In genomic region chr12:52005218-52005902, GRCh38 we compare ENCODE assay signal across 1 cellular context.
TF ChIP-seq lines count a peak whose summit lies in the region.

No MANE protein-coding gene starts in this region.

TF ChIP-seq in GM23338, 12 proteins besides CTCF, POLR2A, EP300 and RAD21:
- TF ChIP-seq, protein P1, sequence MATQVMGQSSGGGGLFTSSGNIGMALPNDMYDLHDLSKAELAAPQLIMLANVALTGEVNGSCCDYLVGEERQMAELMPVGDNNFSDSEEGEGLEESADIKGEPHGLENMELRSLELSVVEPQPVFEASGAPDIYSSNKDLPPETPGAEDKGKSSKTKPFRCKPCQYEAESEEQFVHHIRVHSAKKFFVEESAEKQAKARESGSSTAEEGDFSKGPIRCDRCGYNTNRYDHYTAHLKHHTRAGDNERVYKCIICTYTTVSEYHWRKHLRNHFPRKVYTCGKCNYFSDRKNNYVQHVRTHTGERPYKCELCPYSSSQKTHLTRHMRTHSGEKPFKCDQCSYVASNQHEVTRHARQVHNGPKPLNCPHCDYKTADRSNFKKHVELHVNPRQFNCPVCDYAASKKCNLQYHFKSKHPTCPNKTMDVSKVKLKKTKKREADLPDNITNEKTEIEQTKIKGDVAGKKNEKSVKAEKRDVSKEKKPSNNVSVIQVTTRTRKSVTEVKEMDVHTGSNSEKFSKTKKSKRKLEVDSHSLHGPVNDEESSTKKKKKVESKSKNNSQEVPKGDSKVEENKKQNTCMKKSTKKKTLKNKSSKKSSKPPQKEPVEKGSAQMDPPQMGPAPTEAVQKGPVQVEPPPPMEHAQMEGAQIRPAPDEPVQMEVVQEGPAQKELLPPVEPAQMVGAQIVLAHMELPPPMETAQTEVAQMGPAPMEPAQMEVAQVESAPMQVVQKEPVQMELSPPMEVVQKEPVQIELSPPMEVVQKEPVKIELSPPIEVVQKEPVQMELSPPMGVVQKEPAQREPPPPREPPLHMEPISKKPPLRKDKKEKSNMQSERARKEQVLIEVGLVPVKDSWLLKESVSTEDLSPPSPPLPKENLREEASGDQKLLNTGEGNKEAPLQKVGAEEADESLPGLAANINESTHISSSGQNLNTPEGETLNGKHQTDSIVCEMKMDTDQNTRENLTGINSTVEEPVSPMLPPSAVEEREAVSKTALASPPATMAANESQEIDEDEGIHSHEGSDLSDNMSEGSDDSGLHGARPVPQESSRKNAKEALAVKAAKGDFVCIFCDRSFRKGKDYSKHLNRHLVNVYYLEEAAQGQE (IDR thresholded peaks at IDR 0.05; ENCODE audit: unreplicated experiment) = no peak
- TF ChIP-seq, protein P2, sequence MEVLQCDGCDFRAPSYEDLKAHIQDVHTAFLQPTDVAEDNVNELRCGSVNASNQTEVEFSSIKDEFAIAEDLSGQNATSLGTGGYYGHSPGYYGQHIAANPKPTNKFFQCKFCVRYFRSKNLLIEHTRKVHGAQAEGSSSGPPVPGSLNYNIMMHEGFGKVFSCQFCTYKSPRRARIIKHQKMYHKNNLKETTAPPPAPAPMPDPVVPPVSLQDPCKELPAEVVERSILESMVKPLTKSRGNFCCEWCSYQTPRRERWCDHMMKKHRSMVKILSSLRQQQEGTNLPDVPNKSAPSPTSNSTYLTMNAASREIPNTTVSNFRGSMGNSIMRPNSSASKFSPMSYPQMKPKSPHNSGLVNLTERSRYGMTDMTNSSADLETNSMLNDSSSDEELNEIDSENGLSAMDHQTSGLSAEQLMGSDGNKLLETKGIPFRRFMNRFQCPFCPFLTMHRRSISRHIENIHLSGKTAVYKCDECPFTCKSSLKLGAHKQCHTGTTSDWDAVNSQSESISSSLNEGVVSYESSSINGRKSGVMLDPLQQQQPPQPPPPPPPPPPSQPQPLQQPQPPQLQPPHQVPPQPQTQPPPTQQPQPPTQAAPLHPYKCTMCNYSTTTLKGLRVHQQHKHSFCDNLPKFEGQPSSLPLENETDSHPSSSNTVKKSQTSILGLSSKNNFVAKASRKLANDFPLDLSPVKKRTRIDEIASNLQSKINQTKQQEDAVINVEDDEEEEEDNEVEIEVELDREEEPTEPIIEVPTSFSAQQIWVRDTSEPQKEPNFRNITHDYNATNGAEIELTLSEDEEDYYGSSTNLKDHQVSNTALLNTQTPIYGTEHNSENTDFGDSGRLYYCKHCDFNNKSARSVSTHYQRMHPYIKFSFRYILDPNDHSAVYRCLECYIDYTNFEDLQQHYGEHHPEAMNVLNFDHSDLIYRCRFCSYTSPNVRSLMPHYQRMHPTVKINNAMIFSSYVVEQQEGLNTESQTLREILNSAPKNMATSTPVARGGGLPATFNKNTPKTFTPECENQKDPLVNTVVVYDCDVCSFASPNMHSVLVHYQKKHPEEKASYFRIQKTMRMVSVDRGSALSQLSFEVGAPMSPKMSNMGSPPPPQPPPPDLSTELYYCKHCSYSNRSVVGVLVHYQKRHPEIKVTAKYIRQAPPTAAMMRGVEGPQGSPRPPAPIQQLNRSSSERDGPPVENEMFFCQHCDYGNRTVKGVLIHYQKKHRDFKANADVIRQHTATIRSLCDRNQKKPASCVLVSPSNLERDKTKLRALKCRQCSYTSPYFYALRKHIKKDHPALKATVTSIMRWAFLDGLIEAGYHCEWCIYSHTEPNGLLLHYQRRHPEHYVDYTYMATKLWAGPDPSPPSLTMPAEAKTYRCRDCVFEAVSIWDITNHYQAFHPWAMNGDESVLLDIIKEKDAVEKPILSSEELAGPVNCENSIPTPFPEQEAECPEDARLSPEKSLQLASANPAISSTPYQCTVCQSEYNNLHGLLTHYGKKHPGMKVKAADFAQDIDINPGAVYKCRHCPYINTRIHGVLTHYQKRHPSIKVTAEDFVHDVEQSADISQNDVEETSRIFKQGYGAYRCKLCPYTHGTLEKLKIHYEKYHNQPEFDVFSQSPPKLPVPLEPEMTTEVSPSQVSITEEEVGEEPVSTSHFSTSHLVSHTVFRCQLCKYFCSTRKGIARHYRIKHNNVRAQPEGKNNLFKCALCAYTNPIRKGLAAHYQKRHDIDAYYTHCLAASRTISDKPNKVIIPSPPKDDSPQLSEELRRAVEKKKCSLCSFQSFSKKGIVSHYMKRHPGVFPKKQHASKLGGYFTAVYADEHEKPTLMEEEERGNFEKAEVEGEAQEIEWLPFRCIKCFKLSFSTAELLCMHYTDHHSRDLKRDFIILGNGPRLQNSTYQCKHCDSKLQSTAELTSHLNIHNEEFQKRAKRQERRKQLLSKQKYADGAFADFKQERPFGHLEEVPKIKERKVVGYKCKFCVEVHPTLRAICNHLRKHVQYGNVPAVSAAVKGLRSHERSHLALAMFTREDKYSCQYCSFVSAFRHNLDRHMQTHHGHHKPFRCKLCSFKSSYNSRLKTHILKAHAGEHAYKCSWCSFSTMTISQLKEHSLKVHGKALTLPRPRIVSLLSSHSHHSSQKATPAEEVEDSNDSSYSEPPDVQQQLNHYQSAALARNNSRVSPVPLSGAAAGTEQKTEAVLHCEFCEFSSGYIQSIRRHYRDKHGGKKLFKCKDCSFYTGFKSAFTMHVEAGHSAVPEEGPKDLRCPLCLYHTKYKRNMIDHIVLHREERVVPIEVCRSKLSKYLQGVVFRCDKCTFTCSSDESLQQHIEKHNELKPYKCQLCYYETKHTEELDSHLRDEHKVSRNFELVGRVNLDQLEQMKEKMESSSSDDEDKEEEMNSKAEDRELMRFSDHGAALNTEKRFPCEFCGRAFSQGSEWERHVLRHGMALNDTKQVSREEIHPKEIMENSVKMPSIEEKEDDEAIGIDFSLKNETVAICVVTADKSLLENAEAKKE (CRISPR knock-in tag; IDR thresholded peaks at IDR 0.05) = no peak
- TF ChIP-seq ZNF114 (CRISPR knock-in tag; IDR thresholded peaks at IDR 0.05) (no peak), EZH2phosphoT487 (IDR thresholded peaks at IDR 0.05; ENCODE audit: unreplicated experiment) (no peak), POLR2AphosphoS5 (IDR thresholded peaks at IDR 0.05; ENCODE audit: low read depth) (no peak)
- TF ChIP-seq, protein P3, sequence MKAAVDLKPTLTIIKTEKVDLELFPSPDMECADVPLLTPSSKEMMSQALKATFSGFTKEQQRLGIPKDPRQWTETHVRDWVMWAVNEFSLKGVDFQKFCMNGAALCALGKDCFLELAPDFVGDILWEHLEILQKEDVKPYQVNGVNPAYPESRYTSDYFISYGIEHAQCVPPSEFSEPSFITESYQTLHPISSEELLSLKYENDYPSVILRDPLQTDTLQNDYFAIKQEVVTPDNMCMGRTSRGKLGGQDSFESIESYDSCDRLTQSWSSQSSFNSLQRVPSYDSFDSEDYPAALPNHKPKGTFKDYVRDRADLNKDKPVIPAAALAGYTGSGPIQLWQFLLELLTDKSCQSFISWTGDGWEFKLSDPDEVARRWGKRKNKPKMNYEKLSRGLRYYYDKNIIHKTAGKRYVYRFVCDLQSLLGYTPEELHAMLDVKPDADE (IDR thresholded peaks at IDR 0.05) = no peak
